19 cellular contexts compared by ENCODE assay signal in genomic region chr5:90000351-90000750, GRCh38.
DNase-seq lines count a peak whose midpoint lies in the region; ATAC-seq and TF ChIP-seq lines count a peak whose summit lies in the region.
"Had no signal": no experiment of that assay in that cellular context is flagged by ENCODE, and none has a peak within 500 bp of the region (broad histone marks: within the 10 kb centered on the region; RNA-seq: fewer than 3 reads in every experiment).

No MANE protein-coding gene starts in this region.

- H3K4me3 Mint-ChIP-seq in activated CD4-positive, alpha-beta T cell treated with anti-CD3 and anti-CD28 coated beads for 36 hours: no peak overlapping the region
- no peak overlapping the region for H3K4me3 Mint-ChIP-seq in endodermal cell
- H3K4me3 Mint-ChIP-seq: immature natural killer cell; stimulated activated naive B cell treated with anti-CD40 and anti-IgM and Interleukin-4, amounts not matched to agents 10 μg/mL and 1 μg/mL and 100 μg/mL, for 72 hours had no signal

- no peak overlapping the region for H2AFZ ChIP-seq in OCI-LY7 (ENCODE audit: low read length)

- CTCF ChIA-PET in activated CD4-positive, alpha-beta T cell treated with anti-CD3 and anti-CD28 coated beads for 36 hours (lab: Charles Lee): no interaction called here
- CTCF ChIA-PET in OCI-LY7 (lab: Charles Lee; ENCODE audit: unreplicated experiment): no interaction called here

- TF ChIP-seq CTCF in OCI-LY7 (conservative IDR thresholded peaks at IDR 0.05; ENCODE audit: low read length) (peak; percentile 58), endodermal cell (conservative IDR thresholded peaks at IDR 0.05) (peak; percentile 55)

- no peak overlapping the region for H3K27ac ChIP-seq in OCI-LY7 (ENCODE audit: low read depth, low read length, poor library complexity, severe bottlenecking)
- H3K27ac ChIP-seq in endodermal cell (ENCODE audit: low read depth, low read length): no peak overlapping the region
- H3K27ac ChIP-seq: BLaER1 treated with 17β-estradiol and CSF1 and Interleukin-3, amounts not matched to agents 10 nM and 100 nM; heart right ventricle; prostate gland had no signal

- H3K9ac ChIP-seq in endodermal cell (ENCODE audit: extremely low read depth, low read length, poor library complexity, severe bottlenecking): no peak overlapping the region
- H3K9ac ChIP-seq: BLaER1 treated with 17β-estradiol and CSF1 and Interleukin-3, amounts not matched to agents 10 nM and 100 nM had no signal

- no peaks in the 10 kb centered on the region for H3K36me3 Mint-ChIP-seq in activated CD4-positive, alpha-beta T cell treated with anti-CD3 and anti-CD28 coated beads for 36 hours (ENCODE audit: low read depth)
- peaks cover 3% of the 10 kb centered on the region for H3K36me3 Mint-ChIP-seq in endodermal cell (ENCODE audit: low read depth)
- H3K36me3 Mint-ChIP-seq: immature natural killer cell had no signal

- no peak overlapping the region for H3K4me3 ChIP-seq in OCI-LY7 (ENCODE audit: low read depth, low read length, poor library complexity, severe bottlenecking)
- peak overlapping the region; percentile 16 for H3K4me3 ChIP-seq in endodermal cell (ENCODE audit: low read length)
- H3K4me3 ChIP-seq: BLaER1 treated with 17β-estradiol and CSF1 and Interleukin-3, amounts not matched to agents 10 nM and 100 nM; heart right ventricle; prostate gland had no signal

- POLR2A ChIA-PET in activated CD4-positive, alpha-beta T cell treated with anti-CD3 and anti-CD28 coated beads for 36 hours (lab: Charles Lee): no interaction called here
- POLR2A ChIA-PET in OCI-LY7 (lab: Charles Lee): interaction anchor here (0.7 kb wide), 1 partner anchor 17 kb away, joined by 3 read pairs; no protein-coding TSS in a partner anchor

- no peaks in the 10 kb centered on the region for H4K20me1 ChIP-seq in OCI-LY7 (ENCODE audit: insufficient read depth, low read length)
- H4K20me1 ChIP-seq: BLaER1 treated with 17β-estradiol and CSF1 and Interleukin-3, amounts not matched to agents 10 nM and 100 nM had no signal

- 92% methylated on average over 2 of the region's 2 CpGs; no CpG with 5 or more reads in 1 of the 2 experiments for WGBS in endodermal cell (ENCODE audit: insufficient coverage in 1 of 2, insufficient read length in 1 of 2), 2 experiments

- no peaks in the 10 kb centered on the region for H3K4me1 ChIP-seq in OCI-LY7 (ENCODE audit: insufficient read depth, low read length, poor library complexity, severe bottlenecking)
- no peaks in the 10 kb centered on the region for H3K4me1 ChIP-seq in endodermal cell (ENCODE audit: control insufficient read depth, insufficient read depth, low read length)
- H3K4me1 ChIP-seq: prostate gland had no signal

- H3K27me3 Mint-ChIP-seq in activated CD4-positive, alpha-beta T cell treated with anti-CD3 and anti-CD28 coated beads for 36 hours: no peaks in the 10 kb centered on the region
- peaks cover 1% of the 10 kb centered on the region for H3K27me3 Mint-ChIP-seq in endodermal cell (ENCODE audit: insufficient read depth)

- BruUV-seq in OCI-LY7 (replicated peaks; lab: Mats Ljungman, UMichigan): no TSS peak

- no peak for ATAC-seq in activated CD4-positive, alpha-beta T cell treated with anti-CD3 and anti-CD28 coated beads for 36 hours
- ATAC-seq in HG02759 (IDR thresholded peaks at IDR 0.05; ENCODE audit: unreplicated experiment): peak; percentile 67
- ATAC-seq: HCT116; heart right ventricle; stimulated activated naive B cell treated with anti-CD40 and anti-IgM and Interleukin-4, amounts not matched to agents 10 μg/mL and 1 μg/mL and 100 μg/mL, for 72 hours had no signal

- H3K27ac Mint-ChIP-seq in activated CD4-positive, alpha-beta T cell treated with anti-CD3 and anti-CD28 coated beads for 36 hours: no peak overlapping the region
- no peak overlapping the region for H3K27ac Mint-ChIP-seq in endodermal cell
- H3K27ac Mint-ChIP-seq: immature natural killer cell; stimulated activated naive B cell treated with anti-CD40 and anti-IgM and Interleukin-4, amounts not matched to agents 10 μg/mL and 1 μg/mL and 100 μg/mL, for 72 hours had no signal

- H3K79me2 ChIP-seq in OCI-LY7 (ENCODE audit: insufficient read depth, low read depth, low read length): no peaks in the 10 kb centered on the region

- no peak overlapping the region for H3K4me2 ChIP-seq in OCI-LY7 (ENCODE audit: low read length)
- H3K4me2 ChIP-seq: BLaER1 treated with 17β-estradiol and CSF1 and Interleukin-3, amounts not matched to agents 10 nM and 100 nM had no signal

- no peaks in the 10 kb centered on the region for H3K27me3 ChIP-seq in endodermal cell (ENCODE audit: control insufficient read depth, insufficient read depth, low read length, poor library complexity, severe bottlenecking)
- H3K27me3 ChIP-seq: BLaER1 treated with 17β-estradiol and CSF1 and Interleukin-3, amounts not matched to agents 10 nM and 100 nM; heart right ventricle had no signal

- peak; percentile 21 for DNase-seq in activated CD4-positive, alpha-beta T cell treated with anti-CD3 and anti-CD28 coated beads for 36 hours
- DNase-seq in activated CD4-positive, alpha-beta T cell treated with anti-CD3 and anti-CD28 coated beads for 1 hour: no peak
- peak; percentile 2 for DNase-seq in OCI-LY7 (ENCODE audit: low spot score)
- peak; percentile 53 for DNase-seq in endodermal cell
- DNase-seq in SK-N-DZ (ENCODE audit: low spot score): no peak
- no peak for DNase-seq in NCI-H510A treated with DMSO at 0.1 percent for 48 hours (lab: John Stamatoyannopoulos, UW)
- no peak for DNase-seq in DMS153 treated with DMSO at 0.1 percent for 48 hours (lab: John Stamatoyannopoulos, UW; ENCODE audit: unreplicated experiment)
- DNase-seq: activated CD4-positive, alpha-beta T cell treated with anti-CD3 and anti-CD28 coated beads, Interleukin-2, amount 50 U/mL, for 4 hours; amygdala; Calu3; heart right ventricle; immature natural killer cell; NCI-H1694 treated with DMSO at 0.1 percent for 48 hours; NCI-H345; stimulated activated naive B cell treated with anti-CD40 and anti-IgM and Interleukin-4, amounts not matched to agents 10 μg/mL and 1 μg/mL and 100 μg/mL, for 72 hours had no signal

- peaks cover 7% of the 10 kb centered on the region for H3K9me3 Mint-ChIP-seq in activated CD4-positive, alpha-beta T cell treated with anti-CD3 and anti-CD28 coated beads for 36 hours (ENCODE audit: low read depth)
- H3K9me3 Mint-ChIP-seq in endodermal cell: peaks cover 8% of the 10 kb centered on the region

- intact Hi-C loops in activated CD4-positive, alpha-beta T cell treated with anti-CD3 and anti-CD28 coated beads for 36 hours (cut with DNase I, micrococcal nuclease): no loop called here
- intact Hi-C loops in OCI-LY7 (cut with micrococcal nuclease; ENCODE audit: unreplicated experiment): no loop called here

- H3K9me3 ChIP-seq in OCI-LY7 (ENCODE audit: low read length): no peaks in the 10 kb centered on the region
- H3K9me3 ChIP-seq in endodermal cell (ENCODE audit: control insufficient read depth, low read length): peaks cover 8% of the 10 kb centered on the region
- H3K9me3 ChIP-seq: BLaER1 treated with 17β-estradiol and CSF1 and Interleukin-3, amounts not matched to agents 10 nM and 100 nM; prostate gland had no signal

- H3K4me1 Mint-ChIP-seq in activated CD4-positive, alpha-beta T cell treated with anti-CD3 and anti-CD28 coated beads for 36 hours: no peaks in the 10 kb centered on the region
- H3K4me1 Mint-ChIP-seq in endodermal cell: peaks cover 42% of the 10 kb centered on the region
- H3K4me1 Mint-ChIP-seq: immature natural killer cell had no signal

- H3K36me3 ChIP-seq in OCI-LY7 (ENCODE audit: insufficient read depth, low read length) (no peaks in the 10 kb centered on the region), endodermal cell (ENCODE audit: control insufficient read depth, insufficient read depth, low read length) (no peaks in the 10 kb centered on the region)
- H3K36me3 ChIP-seq: BLaER1 treated with 17β-estradiol and CSF1 and Interleukin-3, amounts not matched to agents 10 nM and 100 nM; heart right ventricle; prostate gland had no signal

- H3K9me2 ChIP-seq in OCI-LY7 (ENCODE audit: insufficient read depth, low read length): no peaks in the 10 kb centered on the region

Comparison
In these comparisons a context has a peak if more than half of its experiments do, and no peak if none do; other contexts are left out.
1. DNase-seq: peak in activated CD4-positive, alpha-beta T cell treated with anti-CD3 and anti-CD28 coated beads for 36 hours (single experiment), OCI-LY7 (single experiment) and endodermal cell (single experiment); none in activated CD4-positive, alpha-beta T cell treated with anti-CD3 and anti-CD28 coated beads for 1 hour (single experiment), SK-N-DZ (single experiment), NCI-H510A treated with DMSO at 0.1 percent for 48 hours (single experiment) and DMS153 treated with DMSO at 0.1 percent for 48 hours (single experiment).